In genomic region chr6:146898069-146898887, GRCh38 we compare ENCODE assay signal across 34 cellular contexts.
"Had no signal": no experiment of that assay in that cellular context is flagged by ENCODE, and none has a peak within 500 bp of the region (broad histone marks: within the 10 kb centered on the region; RNA-seq: fewer than 3 reads in every experiment).

No MANE protein-coding gene starts in this region.

- DNase-seq: activated CD4-positive, alpha-beta T cell treated with anti-CD3 and anti-CD28 coated beads for 36 hours; activated CD4-positive, alpha-beta T cell treated with anti-CD3 and anti-CD28 coated beads, Interleukin-2, amount 10 ng/mL, durations not matched to agents 7 days and 5 days; activated CD4-positive, alpha-beta T cell treated with anti-CD3 and anti-CD28 coated beads, Interleukin-2, amount 50 U/mL, for 48 hours; activated CD8-positive, alpha-beta T cell treated with anti-CD3 and anti-CD28 coated beads, Interleukin-2, amount 10 ng/mL, durations not matched to agents 7 days and 5 days; activated gamma-delta T cell; activated naive CD4-positive, alpha-beta T cell treated with Interleukin-2 at 50 U/mL for 16 hours; activated naive CD8-positive, alpha-beta T cell treated with anti-CD3 and anti-CD28 coated beads, Interleukin-2, amount 10 ng/mL, durations not matched to agents 7 days and 5 days; activated T-cell treated with anti-CD3 and anti-CD28 coated beads, Interleukin-2, amount 50 U/mL, for 24 hours; amygdala; Kasumi-1; KG1; MG63; NCI-H1048; NCI-H1105 treated with DMSO at 0.1 percent for 48 hours; NCI-H1436 treated with DMSO at 0.1 percent for 48 hours; NCI-H1694 treated with DMSO at 0.1 percent for 48 hours; NCI-H2029; NCI-H345; NCI-H510A; NCI-H526; NCI-H748 treated with DMSO at 0.1 percent for 48 hours; NK-92 treated with Interleukin-12 subunit alpha and Interleukin-12 subunit beta, amount 100 ng/mL, for 24 hours; Peyer's patch; RPMI8226; SIG-M5; SW 1271; T-helper 1 cell; T-helper 2 cell; T-helper 9 cell had no signal

- H3K27me3 ChIP-seq: ascending aorta, cardiac muscle cell, MG63, Peyer's patch had no signal

- H3K4me3 ChIP-seq: ascending aorta, cardiac muscle cell, MG63, Peyer's patch had no signal

- H3K4me1 ChIP-seq: ascending aorta, Peyer's patch had no signal

- ATAC-seq: activated CD4-positive, alpha-beta T cell treated with anti-CD3 and anti-CD28 coated beads for 36 hours; activated CD4-positive, CD25-positive, alpha-beta regulatory T cell treated with anti-CD3 and anti-CD28 coated beads, Interleukin-2, amount 50 U/mL, for 24 hours; activated CD8-positive, alpha-beta T cell treated with anti-CD3 and anti-CD28 coated beads, Interleukin-2, amount 10 ng/mL, durations not matched to agents 7 days and 5 days; SK-N-SH treated with all-trans-retinoic acid at 6 μM for 48 hours; WTC11 had no signal

- H3K9me3 ChIP-seq: ascending aorta, MG63, Peyer's patch had no signal

- H3K36me3 ChIP-seq: ascending aorta, cardiac muscle cell, MG63, Peyer's patch had no signal

- H3K27ac ChIP-seq: ascending aorta, cardiac muscle cell, Peyer's patch had no signal
